Comparison of ENCODE assay signal across 9 cellular contexts in the genomic region with DNA sequence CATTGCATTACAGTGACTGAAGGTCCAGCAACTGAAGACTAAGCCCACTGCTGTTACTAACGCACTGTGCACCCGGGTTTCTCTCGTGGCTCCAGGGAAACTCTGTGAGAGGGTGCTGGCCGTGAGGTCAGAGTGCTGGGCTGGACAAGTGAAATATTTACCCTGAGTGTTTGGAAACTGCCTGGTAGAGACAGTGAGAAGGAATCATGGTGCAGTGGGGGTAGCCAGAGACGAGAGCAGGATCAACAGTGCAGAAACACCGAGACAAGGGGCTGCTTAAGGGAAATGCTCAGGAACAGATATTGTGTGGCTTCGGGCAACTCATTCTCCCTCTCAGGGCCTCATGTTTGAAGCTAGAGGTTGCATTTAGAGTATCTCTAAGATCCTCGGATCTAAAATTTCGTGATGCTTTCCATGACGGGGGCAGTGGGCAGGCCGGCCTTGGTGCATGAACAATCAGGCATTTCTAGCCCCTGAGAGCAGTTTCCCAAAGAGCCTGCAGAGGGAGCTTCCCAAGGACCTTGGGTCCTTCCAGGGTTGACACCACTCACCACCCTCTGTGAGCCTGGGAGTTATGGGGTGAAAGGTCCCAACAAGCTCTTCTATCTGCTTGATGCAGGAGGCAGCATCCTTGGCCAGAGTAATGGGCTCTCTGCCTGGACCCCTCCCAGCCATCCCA. TPM values are rescaled to one million over a fixed set of nuclear protein-coding genes. Genes with fewer than 3 reads are reported as not detected.
DNase-seq lines count a peak whose midpoint lies in the region; TF ChIP-seq lines count a peak whose summit lies in the region.
"Had no signal": no experiment of that assay in that cellular context is flagged by ENCODE, and none has a peak within 500 bp of the region (broad histone marks: within the 10 kb centered on the region; RNA-seq: fewer than 3 reads in every experiment).

No MANE protein-coding gene starts in this region.

- no peak overlapping the region for H3K4me3 ChIP-seq in KMS-11 (IDR thresholded peaks at IDR 0.05; ENCODE audit: insufficient read depth, low read depth, low read length)

- H3K4me1 Mint-ChIP-seq in activated T-helper 2 cell treated with anti-CD3 and anti-CD28 coated beads, Interferon-gamma antibody, Interleukin-2, Interleukin-4, amounts not matched to agents 10 μg/mL and 5 μg/mL and 100 μg/mL, durations not matched to agents 14 hours and 24 hours and 36 hours (ENCODE audit: low read depth) = peaks cover 88% of the 10 kb centered on the region
- H3K4me1 Mint-ChIP-seq in immature natural killer cell (peaks cover 94 to 99% of the 10 kb centered on the region in 2 donors), type B pancreatic cell (ENCODE audit: unreplicated experiment) (peaks cover 23% of the 10 kb centered on the region)

- no peaks in the 10 kb centered on the region for H4K20me1 ChIP-seq in KMS-11 (ENCODE audit: insufficient read depth)

- H3K27ac ChIP-seq in KMS-11 = peak overlapping the region; percentile 96

- peak overlapping the region; percentile 30; the same call in 1 of the 2 replicates for H3K9ac ChIP-seq in KMS-11

- peak; percentile 58 for TF ChIP-seq CTCF in KMS-11 (conservative IDR thresholded peaks at IDR 0.05; ENCODE audit: low read depth, low read length)
- peak; percentile 63 for TF ChIP-seq CTCF in type B pancreatic cell (conservative IDR thresholded peaks at IDR 0.05)

- H3K4me2 ChIP-seq in KMS-11 = peak overlapping the region; percentile 42

- H3K4me3 Mint-ChIP-seq in activated T-helper 2 cell treated with anti-CD3 and anti-CD28 coated beads, Interferon-gamma antibody, Interleukin-2, Interleukin-4, amounts not matched to agents 10 μg/mL and 5 μg/mL and 100 μg/mL, durations not matched to agents 14 hours and 24 hours and 36 hours (ENCODE audit: low read depth) = peak overlapping the region; percentile 84
- H3K4me3 Mint-ChIP-seq in immature natural killer cell = peak overlapping the region; percentile 57 to 87 (median 67)
- no peak overlapping the region for H3K4me3 Mint-ChIP-seq in type B pancreatic cell
- H3K4me3 Mint-ChIP-seq: memory B cell had no signal

- H3K36me3 Mint-ChIP-seq in activated T-helper 2 cell treated with anti-CD3 and anti-CD28 coated beads, Interferon-gamma antibody, Interleukin-2, Interleukin-4, amounts not matched to agents 10 μg/mL and 5 μg/mL and 100 μg/mL, durations not matched to agents 14 hours and 24 hours and 36 hours (ENCODE audit: low read depth) = peaks cover 99% of the 10 kb centered on the region
- H3K36me3 Mint-ChIP-seq in immature natural killer cell (peaks cover 57 to 81% (median 64%) of the 10 kb centered on the region in 3 donors), type B pancreatic cell (no peaks in the 10 kb centered on the region)
- H3K36me3 Mint-ChIP-seq: memory B cell had no signal

- H3K9me3 Mint-ChIP-seq in activated T-helper 2 cell treated with anti-CD3 and anti-CD28 coated beads, Interferon-gamma antibody, Interleukin-2, Interleukin-4, amounts not matched to agents 10 μg/mL and 5 μg/mL and 100 μg/mL, durations not matched to agents 14 hours and 24 hours and 36 hours = no peaks in the 10 kb centered on the region
- H3K9me3 Mint-ChIP-seq in immature natural killer cell = no peaks in the 10 kb centered on the region
- H3K9me3 Mint-ChIP-seq in type B pancreatic cell = no peaks in the 10 kb centered on the region
- H3K9me3 Mint-ChIP-seq: memory B cell had no signal

- H3K79me2 ChIP-seq in KMS-11 (ENCODE audit: insufficient read depth, low read depth) = no peaks in the 10 kb centered on the region

- H3K27ac Mint-ChIP-seq in activated T-helper 2 cell treated with anti-CD3 and anti-CD28 coated beads, Interferon-gamma antibody, Interleukin-2, Interleukin-4, amounts not matched to agents 10 μg/mL and 5 μg/mL and 100 μg/mL, durations not matched to agents 14 hours and 24 hours and 36 hours = peak overlapping the region; percentile 100
- H3K27ac Mint-ChIP-seq in immature natural killer cell = peak overlapping the region; percentile 87 to 98 (median 92)
- peak overlapping the region; percentile 72 for H3K27ac Mint-ChIP-seq in type B pancreatic cell
- H3K27ac Mint-ChIP-seq: memory B cell had no signal

- no peaks in the 10 kb centered on the region for H3K36me3 ChIP-seq in KMS-11 (ENCODE audit: insufficient read depth)

- H2AFZ ChIP-seq in KMS-11 (ENCODE audit: low read depth) = peak overlapping the region; percentile 74; the same call in 1 of the 2 replicates

- H3K27me3 Mint-ChIP-seq in activated T-helper 2 cell treated with anti-CD3 and anti-CD28 coated beads, Interferon-gamma antibody, Interleukin-2, Interleukin-4, amounts not matched to agents 10 μg/mL and 5 μg/mL and 100 μg/mL, durations not matched to agents 14 hours and 24 hours and 36 hours (ENCODE audit: low read depth) = no peaks in the 10 kb centered on the region
- H3K27me3 Mint-ChIP-seq in immature natural killer cell (ENCODE audit: low read depth in 3 of 3) (peaks cover 1 to 3% (median 2%) of the 10 kb centered on the region in 3 donors), type B pancreatic cell (no peaks in the 10 kb centered on the region)
- H3K27me3 Mint-ChIP-seq: memory B cell had no signal

- peaks cover 71% of the 10 kb centered on the region for H3K4me1 ChIP-seq in KMS-11 (ENCODE audit: low read depth, poor library complexity, severe bottlenecking)

- DNase-seq in D341Med (ENCODE audit: low spot score) (peak; percentile 36), immature natural killer cell (no peak), type B pancreatic cell (ENCODE audit: extremely low spot score, unreplicated experiment) (no peak), NCI-H1436 (lab: John Stamatoyannopoulos, UW) (no peak), dedifferentiated amniotic fluid mesenchymal stem cell (ENCODE audit: extremely low spot score) (no peak), COR-L47 (lab: John Stamatoyannopoulos, UW) (no peak)
- no peak for DNase-seq in activated T-helper 2 cell treated with anti-CD3 and anti-CD28 coated beads, Interferon-gamma antibody, Interleukin-2, Interleukin-4, amounts not matched to agents 10 μg/mL and 5 μg/mL and 100 μg/mL, durations not matched to agents 14 hours and 24 hours and 36 hours (ENCODE audit: low spot score)

- no peaks in the 10 kb centered on the region for H3K27me3 ChIP-seq in KMS-11 (ENCODE audit: insufficient read depth, low read depth)

- intact Hi-C loops in activated T-helper 2 cell treated with anti-CD3 and anti-CD28 coated beads, Interferon-gamma antibody, Interleukin-2, Interleukin-4, amounts not matched to agents 10 μg/mL and 5 μg/mL and 100 μg/mL, durations not matched to agents 14 hours and 24 hours and 36 hours (cut with micrococcal nuclease) = loop anchor here (1.0 to 5.0 kb wide), 11 partner anchors 8 to 387 kb away; a partner anchor contains a TSS

RNA-seq across cellular contexts. Expression of a gene that starts 9.7 kb away (rescaled TPM):
- 284 and 304 TPM in 2 replicates for total RNA-seq in activated T-helper 2 cell treated with anti-CD3 and anti-CD28 coated beads, Interferon-gamma antibody, Interleukin-2, Interleukin-4, amounts not matched to agents 10 μg/mL and 5 μg/mL and 100 μg/mL, durations not matched to agents 14 hours and 24 hours and 36 hours
- polyA plus RNA-seq in immature natural killer cell = 100 to 1,000 TPM; 246 to 341 (median 325) TPM
- 0.17 TPM in 1 of 2 replicates, not detected in the other for total RNA-seq in type B pancreatic cell (ENCODE audit: low replicate concordance)

Comparison
In these comparisons a context has a peak if more than half of its experiments do, and no peak if none do; other contexts are left out.
1. RNA of a gene that starts 9.7 kb away (total RNA-seq): 284 to 304 TPM in activated T-helper 2 cell treated with anti-CD3 and anti-CD28 coated beads, Interferon-gamma antibody, Interleukin-2, Interleukin-4, amounts not matched to agents 10 μg/mL and 5 μg/mL and 100 μg/mL, durations not matched to agents 14 hours and 24 hours and 36 hours; 0.17 TPM in type B pancreatic cell; every median in the first group is over 100 times any median in the second.
2. Peak in every context shown above with its lines, with median percentiles within 50 percentile points of each other: H3K27ac Mint-ChIP-seq.